Comparison of ENCODE assay signal across 1 cellular context in the genomic region with DNA sequence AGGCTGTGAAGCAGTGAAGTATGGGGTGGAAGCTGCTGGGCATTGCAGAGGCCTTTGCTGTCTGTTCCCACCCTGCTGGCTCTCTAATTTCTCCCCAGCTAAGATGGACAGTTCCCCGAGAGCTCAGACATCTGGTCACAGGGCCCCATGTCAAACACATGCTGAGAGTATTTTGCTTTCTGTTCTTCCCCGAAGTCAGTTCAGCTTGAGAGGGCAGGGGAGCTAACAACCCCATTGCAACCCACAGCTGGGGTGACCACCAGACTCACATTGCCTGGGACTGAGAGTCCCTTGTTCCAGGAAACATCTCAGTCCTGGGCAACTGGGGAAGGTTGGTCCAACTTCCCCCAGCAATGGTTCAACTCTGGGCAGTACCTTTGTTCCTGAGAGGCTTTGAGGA.
TF ChIP-seq lines count a peak whose summit lies in the region.

No MANE protein-coding gene starts in this region.

TF ChIP-seq in IMR-90, 13 proteins besides CTCF, POLR2A, EP300 and RAD21 (continued from another document):
- TF ChIP-seq, protein P1, sequence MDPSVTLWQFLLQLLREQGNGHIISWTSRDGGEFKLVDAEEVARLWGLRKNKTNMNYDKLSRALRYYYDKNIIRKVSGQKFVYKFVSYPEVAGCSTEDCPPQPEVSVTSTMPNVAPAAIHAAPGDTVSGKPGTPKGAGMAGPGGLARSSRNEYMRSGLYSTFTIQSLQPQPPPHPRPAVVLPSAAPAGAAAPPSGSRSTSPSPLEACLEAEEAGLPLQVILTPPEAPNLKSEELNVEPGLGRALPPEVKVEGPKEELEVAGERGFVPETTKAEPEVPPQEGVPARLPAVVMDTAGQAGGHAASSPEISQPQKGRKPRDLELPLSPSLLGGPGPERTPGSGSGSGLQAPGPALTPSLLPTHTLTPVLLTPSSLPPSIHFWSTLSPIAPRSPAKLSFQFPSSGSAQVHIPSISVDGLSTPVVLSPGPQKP (IDR thresholded peaks at IDR 0.05; ENCODE audit: borderline replicate concordance, low read depth, low read length): no peak
- TF ChIP-seq NFE2L2 (IDR thresholded peaks at IDR 0.05; ENCODE audit: low read depth, low read length): no peak
- TF ChIP-seq BHLHE40 (IDR thresholded peaks at IDR 0.05; ENCODE audit: low read depth, low read length): no peak
- TF ChIP-seq MAZ (IDR thresholded peaks at IDR 0.05; ENCODE audit: borderline replicate concordance, low read depth, low read length): no peak
- TF ChIP-seq CHD1 (IDR thresholded peaks at IDR 0.05; ENCODE audit: low read depth, low read length): no peak
- no peak for TF ChIP-seq FOS (IDR thresholded peaks at IDR 0.05; ENCODE audit: low read depth, low read length)
- no peak for TF ChIP-seq MAFK (IDR thresholded peaks at IDR 0.05; ENCODE audit: low read depth, low read length)
- TF ChIP-seq SMC3 (IDR thresholded peaks at IDR 0.05; ENCODE audit: low read depth, low read length): no peak
- TF ChIP-seq, protein P2, sequence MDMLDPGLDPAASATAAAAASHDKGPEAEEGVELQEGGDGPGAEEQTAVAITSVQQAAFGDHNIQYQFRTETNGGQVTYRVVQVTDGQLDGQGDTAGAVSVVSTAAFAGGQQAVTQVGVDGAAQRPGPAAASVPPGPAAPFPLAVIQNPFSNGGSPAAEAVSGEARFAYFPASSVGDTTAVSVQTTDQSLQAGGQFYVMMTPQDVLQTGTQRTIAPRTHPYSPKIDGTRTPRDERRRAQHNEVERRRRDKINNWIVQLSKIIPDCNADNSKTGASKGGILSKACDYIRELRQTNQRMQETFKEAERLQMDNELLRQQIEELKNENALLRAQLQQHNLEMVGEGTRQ (IDR thresholded peaks at IDR 0.05; ENCODE audit: low read depth, low read length): no peak
- TF ChIP-seq RCOR1 (IDR thresholded peaks at IDR 0.05; ENCODE audit: insufficient replicate concordance, low read length): no peak
- no peak for TF ChIP-seq RFX5 (IDR thresholded peaks at IDR 0.05; ENCODE audit: low read depth, low read length)
